In genomic region chr1:231940721-231941120, GRCh38 we compare ENCODE assay signal across 22 cellular contexts.
DNase-seq lines count a peak whose midpoint lies in the region; ATAC-seq and TF ChIP-seq lines count a peak whose summit lies in the region.
"Had no signal": no experiment of that assay in that cellular context is flagged by ENCODE, and none has a peak within 500 bp of the region (broad histone marks: within the 10 kb centered on the region; RNA-seq: fewer than 3 reads in every experiment).

No MANE protein-coding gene starts in this region.

- BruUV-seq in MCF 10A (replicated peaks; lab: Mats Ljungman, UMichigan): no TSS peak

- H3K4me3 ChIP-seq in breast epithelium (no peak overlapping the region), foreskin fibroblast (ENCODE audit: low read depth in 1 of 2, low read length in 2 of 2) (no peak overlapping the region)
- H3K4me3 ChIP-seq: BLaER1 treated with 17β-estradiol and CSF1 and Interleukin-3, amounts not matched to agents 10 nM and 100 nM; cardiac muscle cell had no signal

- DNase-seq in MCF 10A (ENCODE audit: unreplicated experiment) (peak; percentile 49), breast epithelium (ENCODE audit: low spot score in 2 of 2) (no peak), NCI-H2107 treated with DMSO at 0.1 percent for 48 hours (lab: John Stamatoyannopoulos, UW; ENCODE audit: unreplicated experiment) (peak; percentile 84), cerebellar cortex (ENCODE audit: low spot score) (peak; percentile 7), posterior vena cava (ENCODE audit: low spot score) (no peak), NOMO-1 treated with DMSO at 0.1 percent for 48 hours (lab: John Stamatoyannopoulos, UW; ENCODE audit: unreplicated experiment) (no peak), foreskin fibroblast (no peak)
- DNase-seq: activated CD8-positive, alpha-beta T cell treated with anti-CD3 and anti-CD28 coated beads, Interleukin-2, amount 10 ng/mL, durations not matched to agents 7 days and 5 days; activated T-cell treated with anti-CD3 and anti-CD28 coated beads, Interleukin-2, amount 50 U/mL, for 1 hour; GDM1; H9; IMR-90; naive thymus-derived CD4-positive, alpha-beta T cell; NCI-H1436 treated with DMSO at 0.1 percent for 48 hours; NCI-H446 treated with DMSO at 0.1 percent for 48 hours; right cardiac atrium; trophoblast cell had no signal

- no peak overlapping the region for H3K27ac ChIP-seq in breast epithelium
- H3K27ac ChIP-seq: BLaER1 treated with 17β-estradiol and CSF1 and Interleukin-3, amounts not matched to agents 10 nM and 100 nM; cardiac muscle cell had no signal

- CTCF ChIA-PET in MCF 10A (lab: Yijun Ruan, JAX): interaction anchor here (0.7 to 5.5 kb wide), 3 partner anchors 9 to 589 kb away, joined by 4 to 28 read pairs (median 8); no protein-coding TSS in a partner anchor

- TF ChIP-seq CTCF in MCF 10A (IDR thresholded peaks at IDR 0.05; ENCODE audit: unreplicated experiment) (no peak), breast epithelium (IDR thresholded peaks at IDR 0.05) (no peak), foreskin fibroblast (IDR thresholded peaks at IDR 0.05; ENCODE audit: low read depth, low read length) (no peak)

- intact Hi-C loops in MCF 10A (cut with micrococcal nuclease): no loop called here
- intact Hi-C loops in breast epithelium (cut with DNase I; ENCODE audit: low total_unique reads): no loop called here
- intact Hi-C loops in posterior vena cava (cut with DNase I): no loop called here

- no peak for ATAC-seq in GM18867 (IDR thresholded peaks at IDR 0.05; ENCODE audit: unreplicated experiment)
- ATAC-seq: activated CD4-positive, CD25-positive, alpha-beta regulatory T cell treated with anti-CD3 and anti-CD28 coated beads, Interleukin-2, amount 50 U/mL, for 24 hours; activated CD8-positive, alpha-beta T cell treated with anti-CD3 and anti-CD28 coated beads, Interleukin-2, amount 10 ng/mL, durations not matched to agents 7 days and 5 days; naive thymus-derived CD4-positive, alpha-beta T cell; right cardiac atrium had no signal

- peaks cover 15% of the 10 kb centered on the region for H3K4me1 Mint-ChIP-seq in MCF 10A (ENCODE audit: insufficient read depth, unreplicated experiment)

- H3K9me3 ChIP-seq in breast epithelium: no peaks in the 10 kb centered on the region

- POLR2A ChIA-PET in MCF 10A (lab: Yijun Ruan, JAX): interaction anchor here (0.9 to 2.5 kb wide), 4 partner anchors 9 to 308 kb away, joined by 3 to 6 read pairs (median 4); no protein-coding TSS in a partner anchor

- H3K4me3 Mint-ChIP-seq in MCF 10A (ENCODE audit: unreplicated experiment): no peak overlapping the region
- H3K4me3 Mint-ChIP-seq: activated CD8-positive, alpha-beta T cell treated with anti-CD3 and anti-CD28 coated beads, Interleukin-2, amount 10 ng/mL, durations not matched to agents 7 days and 5 days; dendritic cell treated with granulocyte-macrophage colony-stimulating factor and Interleukin-4, amounts not matched to agents 40 ng/mL and 50 ng/mL, for 4 days; H9; naive thymus-derived CD4-positive, alpha-beta T cell had no signal

- H3K9me3 Mint-ChIP-seq in MCF 10A (ENCODE audit: unreplicated experiment): no peaks in the 10 kb centered on the region
- H3K9me3 Mint-ChIP-seq: H9 had no signal

- H3K4me1 ChIP-seq in breast epithelium: no peaks in the 10 kb centered on the region

- no peaks in the 10 kb centered on the region for H3K36me3 Mint-ChIP-seq in MCF 10A (ENCODE audit: insufficient read depth, unreplicated experiment)

- TF ChIP-seq POLR2A in breast epithelium (IDR thresholded peaks at IDR 0.05): no peak

- no peak overlapping the region for H3K27ac Mint-ChIP-seq in MCF 10A (ENCODE audit: low read depth, unreplicated experiment)
- H3K27ac Mint-ChIP-seq: activated CD8-positive, alpha-beta T cell treated with anti-CD3 and anti-CD28 coated beads, Interleukin-2, amount 10 ng/mL, durations not matched to agents 7 days and 5 days; dendritic cell treated with granulocyte-macrophage colony-stimulating factor and Interleukin-4, amounts not matched to agents 40 ng/mL and 50 ng/mL, for 4 days; H9; naive thymus-derived CD4-positive, alpha-beta T cell had no signal

- H3K36me3 ChIP-seq in breast epithelium: no peaks in the 10 kb centered on the region
- H3K36me3 ChIP-seq: cardiac muscle cell had no signal

- no peaks in the 10 kb centered on the region for H3K27me3 ChIP-seq in breast epithelium
- H3K27me3 ChIP-seq: BLaER1 treated with 17β-estradiol and CSF1 and Interleukin-3, amounts not matched to agents 10 nM and 100 nM; cardiac muscle cell had no signal

- no peaks in the 10 kb centered on the region for H3K27me3 Mint-ChIP-seq in MCF 10A (ENCODE audit: insufficient read depth, unreplicated experiment)
- H3K27me3 Mint-ChIP-seq: dendritic cell treated with granulocyte-macrophage colony-stimulating factor and Interleukin-4, amounts not matched to agents 40 ng/mL and 50 ng/mL, for 4 days; naive thymus-derived CD4-positive, alpha-beta T cell had no signal

Comparison
In these comparisons a context has a peak if more than half of its experiments do, and no peak if none do; other contexts are left out.
1. DNase-seq: peak in MCF 10A (single experiment), NCI-H2107 treated with DMSO at 0.1 percent for 48 hours (single experiment) and cerebellar cortex (single experiment); none in breast epithelium (0 of 2), posterior vena cava (single experiment), NOMO-1 treated with DMSO at 0.1 percent for 48 hours (single experiment) and foreskin fibroblast (0 of 2).